18 cellular contexts compared by ENCODE assay signal in genomic region chr4:148922497-148922896, GRCh38.
DNase-seq lines count a peak whose midpoint lies in the region; ATAC-seq and FAIRE-seq lines count a peak whose summit lies in the region.
"Had no signal": no experiment of that assay in that cellular context is flagged by ENCODE, and none has a peak within 500 bp of the region (broad histone marks: within the 10 kb centered on the region; RNA-seq: fewer than 3 reads in every experiment).

No MANE protein-coding gene starts in this region.

- H3K4ac ChIP-seq in trophoblast cell (ENCODE audit: low read depth, low read length): no peak overlapping the region

- no peak overlapping the region for H3K4me2 ChIP-seq in trophoblast cell (ENCODE audit: low read length)
- H3K4me2 ChIP-seq: GM23338 had no signal

- no peak overlapping the region for H2AFZ ChIP-seq in trophoblast cell (ENCODE audit: insufficient read depth, low read length, poor library complexity)
- H2AFZ ChIP-seq: GM23338 had no signal

- H4K8ac ChIP-seq in trophoblast cell (ENCODE audit: low read depth, low read length): no peak overlapping the region

- H2BK120ac ChIP-seq in trophoblast cell (ENCODE audit: insufficient read depth, low read length, poor library complexity): no peak overlapping the region

- no peak overlapping the region for H3K14ac ChIP-seq in trophoblast cell (ENCODE audit: low read length)

- ATAC-seq in HG03108 (IDR thresholded peaks at IDR 0.05; ENCODE audit: unreplicated experiment): no peak
- ATAC-seq in GM19455 (IDR thresholded peaks at IDR 0.05; ENCODE audit: unreplicated experiment): no peak
- ATAC-seq: GM23338, HCT116 had no signal

- no peak overlapping the region for H2AK5ac ChIP-seq in trophoblast cell (ENCODE audit: low read length)

- no peak overlapping the region for H3K9ac ChIP-seq in mucosa of rectum (ENCODE audit: low read depth in 1 of 2, low read length in 2 of 2)
- no peak overlapping the region for H3K9ac ChIP-seq in trophoblast cell (ENCODE audit: low read length)

- H3K23ac ChIP-seq in trophoblast cell (ENCODE audit: low read length): no peak overlapping the region

- FAIRE-seq in small intestine (lab: Jason Lieb, UNC): no peak
- FAIRE-seq: GM12891, GM19239 had no signal

- peak overlapping the region; percentile 54 to 55 for H3K27ac ChIP-seq in mucosa of rectum (ENCODE audit: low read depth in 2 of 2, low read length in 2 of 2)
- no peak overlapping the region for H3K27ac ChIP-seq in small intestine (ENCODE audit: low read depth in 1 of 2, low read length in 1 of 2)
- no peak overlapping the region for H3K27ac ChIP-seq in trophoblast cell (ENCODE audit: low read depth, low read length)

- H2BK5ac ChIP-seq in trophoblast cell (ENCODE audit: low read depth, low read length, poor library complexity): no peak overlapping the region

- no peak overlapping the region for H4K12ac ChIP-seq in trophoblast cell (ENCODE audit: low read depth, low read length)

- H3K79me1 ChIP-seq in trophoblast cell (ENCODE audit: low read length): no peaks in the 10 kb centered on the region

- WGBS in small intestine, 3 donors: 15 to 52% (median 29%) methylated on average over 1 of the region's 1 CpG
- WGBS in trophoblast cell (ENCODE audit: extremely low coverage, insufficient coverage, insufficient read length): no CpG with 5 or more reads among the region's 1 CpG

- H3K79me2 ChIP-seq in trophoblast cell (ENCODE audit: control insufficient read depth, insufficient read depth, low read length, poor library complexity): no peaks in the 10 kb centered on the region

- H3K4me1 ChIP-seq in mucosa of rectum (ENCODE audit: control insufficient read depth in 2 of 2, insufficient read depth in 2 of 2, low read length in 2 of 2) (peaks cover 0 to 9% of the 10 kb centered on the region in 2 donors), small intestine (ENCODE audit: control insufficient read depth in 2 of 2, insufficient read depth in 1 of 2, low read depth in 1 of 2, low read length in 1 of 2) (no peaks in the 10 kb centered on the region), trophoblast cell (ENCODE audit: control insufficient read depth in 1 of 2, insufficient read depth in 2 of 2, low read length in 2 of 2) (no peaks in the 10 kb centered on the region)

- H3K9me3 ChIP-seq in mucosa of rectum (ENCODE audit: control insufficient read depth in 2 of 2, low read length in 2 of 2) (no peaks in the 10 kb centered on the region), small intestine (ENCODE audit: control insufficient read depth, low read depth) (no peaks in the 10 kb centered on the region), trophoblast cell (ENCODE audit: insufficient read depth, low read depth, low read length) (no peaks in the 10 kb centered on the region)

- no peak overlapping the region for H3K18ac ChIP-seq in trophoblast cell (ENCODE audit: low read length)

- peak; percentile 3 for DNase-seq in foreskin melanocyte
- DNase-seq in small intestine: peak; percentile 80
- DNase-seq in trophoblast cell: no peak
- DNase-seq: C1 segment of cervical spinal cord; Calu3; CD4-positive, alpha-beta memory T cell; COR-L47; DMS53; DMS79 treated with DMSO at 0.1 percent for 48 hours; GF-D8; H9 had no signal

- H3K27me3 ChIP-seq in mucosa of rectum (ENCODE audit: control insufficient read depth in 2 of 2, insufficient read depth in 2 of 2, low read length in 2 of 2): no peaks in the 10 kb centered on the region
- no peaks in the 10 kb centered on the region for H3K27me3 ChIP-seq in small intestine (ENCODE audit: control insufficient read depth in 2 of 2, insufficient read depth in 2 of 2, low read length in 2 of 2)
- no peaks in the 10 kb centered on the region for H3K27me3 ChIP-seq in trophoblast cell (ENCODE audit: insufficient read depth, low read length)

- H3K4me3 ChIP-seq in mucosa of rectum (ENCODE audit: low read length in 2 of 2): no peak overlapping the region
- H3K4me3 ChIP-seq in small intestine (ENCODE audit: low read depth in 1 of 2, low read length in 2 of 2): no peak overlapping the region
- H3K4me3 ChIP-seq in trophoblast cell (ENCODE audit: low read depth, low read length): no peak overlapping the region
- H3K4me3 ChIP-seq: GM23338 had no signal

- H3K36me3 ChIP-seq in mucosa of rectum (ENCODE audit: control insufficient read depth in 2 of 2, insufficient read depth in 2 of 2, low read length in 2 of 2) (no peaks in the 10 kb centered on the region), small intestine (ENCODE audit: control insufficient read depth in 2 of 2, insufficient read depth in 2 of 2, low read length in 2 of 2) (no peaks in the 10 kb centered on the region), trophoblast cell (ENCODE audit: control insufficient read depth in 1 of 2, insufficient read depth in 2 of 2, low read length in 2 of 2) (no peaks in the 10 kb centered on the region)

- H4K91ac ChIP-seq in trophoblast cell (ENCODE audit: low read depth, low read length): no peak overlapping the region

- H2BK12ac ChIP-seq in trophoblast cell (ENCODE audit: low read length): no peak overlapping the region

Comparison
In these comparisons a context has a peak if more than half of its experiments do, and no peak if none do; other contexts are left out.
1. DNase-seq: peak in foreskin melanocyte (single experiment) and small intestine (single experiment); none in trophoblast cell (0 of 2).
2. H3K27ac ChIP-seq: peak in mucosa of rectum (2 of 2); none in small intestine (0 of 2) and trophoblast cell (single experiment).